8 cellular contexts compared by ENCODE assay signal in genomic region chr16:52976539-52977167, GRCh38.
DNase-seq lines count a peak whose midpoint lies in the region; ATAC-seq and TF ChIP-seq lines count a peak whose summit lies in the region.

No MANE protein-coding gene starts in this region.

- H3K9me3 Mint-ChIP-seq in activated T-cell treated with anti-CD3 and anti-CD28 coated beads, Interleukin-2, amount 50 U/mL, for 24 hours: no peaks in the 10 kb centered on the region
- no peaks in the 10 kb centered on the region for H3K9me3 Mint-ChIP-seq in activated CD4-positive, alpha-beta memory T cell treated with anti-CD3 and anti-CD28 coated beads for 36 hours
- H3K9me3 Mint-ChIP-seq in stimulated activated naive CD8-positive, alpha-beta T cell treated with anti-CD3 and anti-CD28 coated beads, Interleukin-15, amount 100 ng/mL, for 72 hours: no peaks in the 10 kb centered on the region
- H3K9me3 Mint-ChIP-seq in activated CD4-positive, alpha-beta T cell treated with anti-CD3 and anti-CD28 coated beads, Interleukin-2, amount 10 ng/mL, durations not matched to agents 7 days and 5 days: no peaks in the 10 kb centered on the region

- H3K27me3 Mint-ChIP-seq in activated T-cell treated with anti-CD3 and anti-CD28 coated beads, Interleukin-2, amount 50 U/mL, for 24 hours: peaks cover 46% of the 10 kb centered on the region
- peaks cover 19% of the 10 kb centered on the region for H3K27me3 Mint-ChIP-seq in activated CD4-positive, alpha-beta memory T cell treated with anti-CD3 and anti-CD28 coated beads for 36 hours
- H3K27me3 Mint-ChIP-seq in stimulated activated naive CD8-positive, alpha-beta T cell treated with anti-CD3 and anti-CD28 coated beads, Interleukin-15, amount 100 ng/mL, for 72 hours: peaks cover 53% of the 10 kb centered on the region
- H3K27me3 Mint-ChIP-seq in activated CD4-positive, alpha-beta T cell treated with anti-CD3 and anti-CD28 coated beads, Interleukin-2, amount 10 ng/mL, durations not matched to agents 7 days and 5 days: peaks cover 9% of the 10 kb centered on the region

- CTCF ChIA-PET in activated CD4-positive, alpha-beta memory T cell treated with anti-CD3 and anti-CD28 coated beads for 36 hours (lab: Charles Lee): no interaction called here
- CTCF ChIA-PET in activated CD4-positive, alpha-beta T cell treated with anti-CD3 and anti-CD28 coated beads, Interleukin-2, amount 10 ng/mL, durations not matched to agents 7 days and 5 days (lab: Charles Lee): interaction anchor here (1.0 kb wide), 1 partner anchor 11 kb away, joined by 4 read pairs; no protein-coding TSS in a partner anchor

- intact Hi-C loops in activated CD4-positive, alpha-beta memory T cell treated with anti-CD3 and anti-CD28 coated beads for 36 hours (cut with micrococcal nuclease): no loop called here

- H3K36me3 Mint-ChIP-seq in activated T-cell treated with anti-CD3 and anti-CD28 coated beads, Interleukin-2, amount 50 U/mL, for 24 hours (ENCODE audit: low read depth): no peaks in the 10 kb centered on the region
- H3K36me3 Mint-ChIP-seq in activated CD4-positive, alpha-beta memory T cell treated with anti-CD3 and anti-CD28 coated beads for 36 hours: no peaks in the 10 kb centered on the region
- H3K36me3 Mint-ChIP-seq in activated CD4-positive, alpha-beta T cell treated with anti-CD3 and anti-CD28 coated beads, Interleukin-2, amount 10 ng/mL, durations not matched to agents 7 days and 5 days (ENCODE audit: low read depth): no peaks in the 10 kb centered on the region

- POLR2A ChIA-PET in activated CD4-positive, alpha-beta memory T cell treated with anti-CD3 and anti-CD28 coated beads for 36 hours (lab: Charles Lee): no interaction called here
- POLR2A ChIA-PET in activated CD4-positive, alpha-beta T cell treated with anti-CD3 and anti-CD28 coated beads, Interleukin-2, amount 10 ng/mL, durations not matched to agents 7 days and 5 days (lab: Charles Lee): no interaction called here

- DNase-seq in DMS53 treated with DMSO at 0.1 percent for 48 hours (lab: John Stamatoyannopoulos, UW; ENCODE audit: unreplicated experiment) (peak; percentile 15), GM20000 (ENCODE audit: low spot score) (peak; percentile 37), NCI-H2107 treated with DMSO at 0.1 percent for 48 hours (lab: John Stamatoyannopoulos, UW; ENCODE audit: unreplicated experiment) (peak; percentile 9), fibroblast of the conjunctiva (ENCODE audit: low read depth) (peak; percentile 1)
- DNase-seq in activated T-cell treated with anti-CD3 and anti-CD28 coated beads, Interleukin-2, amount 50 U/mL, for 24 hours: no peak
- DNase-seq in activated CD4-positive, alpha-beta memory T cell treated with anti-CD3 and anti-CD28 coated beads for 36 hours: no peak
- no peak for DNase-seq in stimulated activated naive CD8-positive, alpha-beta T cell treated with anti-CD3 and anti-CD28 coated beads, Interleukin-15, amount 100 ng/mL, for 72 hours
- no peak for DNase-seq in activated CD4-positive, alpha-beta T cell treated with anti-CD3 and anti-CD28 coated beads, Interleukin-2, amount 10 ng/mL, durations not matched to agents 7 days and 5 days

- H3K4me3 Mint-ChIP-seq in activated T-cell treated with anti-CD3 and anti-CD28 coated beads, Interleukin-2, amount 50 U/mL, for 24 hours: no peak overlapping the region
- no peak overlapping the region for H3K4me3 Mint-ChIP-seq in activated CD4-positive, alpha-beta memory T cell treated with anti-CD3 and anti-CD28 coated beads for 36 hours
- H3K4me3 Mint-ChIP-seq in stimulated activated naive CD8-positive, alpha-beta T cell treated with anti-CD3 and anti-CD28 coated beads, Interleukin-15, amount 100 ng/mL, for 72 hours: no peak overlapping the region
- no peak overlapping the region for H3K4me3 Mint-ChIP-seq in activated CD4-positive, alpha-beta T cell treated with anti-CD3 and anti-CD28 coated beads, Interleukin-2, amount 10 ng/mL, durations not matched to agents 7 days and 5 days

- H3K4me1 Mint-ChIP-seq in activated T-cell treated with anti-CD3 and anti-CD28 coated beads, Interleukin-2, amount 50 U/mL, for 24 hours (ENCODE audit: low read depth): no peaks in the 10 kb centered on the region
- H3K4me1 Mint-ChIP-seq in activated CD4-positive, alpha-beta memory T cell treated with anti-CD3 and anti-CD28 coated beads for 36 hours (ENCODE audit: low read depth): no peaks in the 10 kb centered on the region
- no peaks in the 10 kb centered on the region for H3K4me1 Mint-ChIP-seq in stimulated activated naive CD8-positive, alpha-beta T cell treated with anti-CD3 and anti-CD28 coated beads, Interleukin-15, amount 100 ng/mL, for 72 hours
- no peaks in the 10 kb centered on the region for H3K4me1 Mint-ChIP-seq in activated CD4-positive, alpha-beta T cell treated with anti-CD3 and anti-CD28 coated beads, Interleukin-2, amount 10 ng/mL, durations not matched to agents 7 days and 5 days

- TF ChIP-seq CTCF in GM20000 (IDR thresholded peaks at IDR 0.05; ENCODE audit: extremely low read depth, missing control alignments): peak; percentile 9

- H3K27ac Mint-ChIP-seq in activated T-cell treated with anti-CD3 and anti-CD28 coated beads, Interleukin-2, amount 50 U/mL, for 24 hours: no peak overlapping the region
- no peak overlapping the region for H3K27ac Mint-ChIP-seq in activated CD4-positive, alpha-beta memory T cell treated with anti-CD3 and anti-CD28 coated beads for 36 hours
- H3K27ac Mint-ChIP-seq in stimulated activated naive CD8-positive, alpha-beta T cell treated with anti-CD3 and anti-CD28 coated beads, Interleukin-15, amount 100 ng/mL, for 72 hours: no peak overlapping the region
- no peak overlapping the region for H3K27ac Mint-ChIP-seq in activated CD4-positive, alpha-beta T cell treated with anti-CD3 and anti-CD28 coated beads, Interleukin-2, amount 10 ng/mL, durations not matched to agents 7 days and 5 days

- no peak for ATAC-seq in stimulated activated naive CD8-positive, alpha-beta T cell treated with anti-CD3 and anti-CD28 coated beads, Interleukin-15, amount 100 ng/mL, for 72 hours

Comparison
In these comparisons a context has a peak if more than half of its experiments do, and no peak if none do; other contexts are left out.
1. DNase-seq: peak in DMS53 treated with DMSO at 0.1 percent for 48 hours (single experiment), GM20000 (single experiment), NCI-H2107 treated with DMSO at 0.1 percent for 48 hours (single experiment) and fibroblast of the conjunctiva (single experiment); none in activated T-cell treated with anti-CD3 and anti-CD28 coated beads, Interleukin-2, amount 50 U/mL, for 24 hours (single experiment), activated CD4-positive, alpha-beta memory T cell treated with anti-CD3 and anti-CD28 coated beads for 36 hours (single experiment), stimulated activated naive CD8-positive, alpha-beta T cell treated with anti-CD3 and anti-CD28 coated beads, Interleukin-15, amount 100 ng/mL, for 72 hours (0 of 2) and activated CD4-positive, alpha-beta T cell treated with anti-CD3 and anti-CD28 coated beads, Interleukin-2, amount 10 ng/mL, durations not matched to agents 7 days and 5 days (single experiment).